In the genomic region with DNA sequence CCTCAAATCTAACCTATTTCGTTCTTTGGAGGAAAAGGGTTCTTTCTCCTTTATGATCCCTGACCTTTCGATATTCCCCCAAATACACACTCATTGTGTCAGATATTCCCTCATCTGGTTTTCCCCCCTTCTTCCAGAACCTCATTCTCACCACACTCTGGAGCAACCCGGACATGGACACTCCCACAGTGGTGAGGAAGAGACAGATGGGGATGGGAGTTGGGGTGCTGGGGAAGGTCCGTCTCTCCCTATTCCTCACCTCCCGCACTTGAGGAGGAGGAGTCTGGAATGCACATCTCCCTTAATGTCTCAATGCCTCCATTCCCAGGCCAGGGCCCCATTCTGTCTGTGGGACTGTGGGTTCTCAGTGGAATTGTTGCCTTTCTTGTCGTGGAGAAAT, we compare ENCODE assay signal across 9 cellular contexts. TPM values are rescaled to one million over a fixed set of nuclear protein-coding genes. Genes with fewer than 3 reads are reported as not detected.
A peak's percentile ranks its signal among the peaks of the same experiment; 100 is the strongest.
DNase-seq lines count a peak whose midpoint lies in the region; ATAC-seq, FAIRE-seq and TF ChIP-seq lines count a peak whose summit lies in the region.
"Had no signal": no experiment of that assay in that cellular context is flagged by ENCODE, and none has a peak within 500 bp of the region (broad histone marks: within the 10 kb centered on the region; RNA-seq: fewer than 3 reads in every experiment).

No MANE protein-coding gene starts in this region.

- no peak for TF ChIP-seq RAD21 in K562 (CRISPR knock-in tag; conservative IDR thresholded peaks at IDR 0.05 in 1 of 2, IDR thresholded peaks at IDR 0.05 in 1 of 2)

- H2AFZ ChIP-seq in K562 (ENCODE audit: low read depth, low read length): no peak overlapping the region

- peaks cover 74% of the 10 kb centered on the region for H3K79me2 ChIP-seq in K562 (ENCODE audit: control insufficient read depth, insufficient read depth, low read length)

- peak overlapping the region; percentile 97 to 100; a peak in 3 of 4 replicates for H3K9ac ChIP-seq in K562 (ENCODE audit: insufficient read depth in 1 of 2, low read depth in 2 of 2, low read length in 2 of 2)

- H3K27ac ChIP-seq in K562 (ENCODE audit: extremely low read depth, low read depth, low read length) (peak overlapping the region; percentile 99; the same call in 2 of the 3 replicates), vagina (no peak overlapping the region)

- FAIRE-seq in K562 (lab: Jason Lieb, UNC): no peak

- BruUV-seq in K562 (replicated peaks; lab: Mats Ljungman, UMichigan): no TSS peak

- CTCF ChIA-PET in K562 (lab: Yijun Ruan, JAX; ENCODE audit: low intra/inter-chr PET ratio): no interaction called here

- H3K4me3 ChIP-seq in K562: peak overlapping the region; percentile 65
- peak overlapping the region; percentile 81 to 96 for H3K4me3 ChIP-seq in vagina

- no peaks in the 10 kb centered on the region for H3K27me3 ChIP-seq in K562 (ENCODE audit: control insufficient read depth in 2 of 2, insufficient read depth in 2 of 2, low read length in 2 of 2)
- no peaks in the 10 kb centered on the region for H3K27me3 ChIP-seq in vagina

- intact Hi-C loops in cardiac septum (cut with DNase I) (loop anchor here (2.0 to 5.0 kb wide), 2 partner anchors 45 to 231 kb away; no protein-coding TSS in a partner anchor), Right ventricle myocardium inferior (cut with DNase I) (loop anchor here (2.0 to 10.0 kb wide), 3 partner anchors 47 to 1007 kb away; partner anchors contain the start of genes GPSM3 and PBX2), K562 (cut with micrococcal nuclease) (loop anchor here (2.0 to 5.0 kb wide), 4 partner anchors 47 to 1070 kb away; partner anchors contain the start of genes FKBPL and PHF1), vagina (cut with DNase I) (loop anchor here (5.0 to 10.0 kb wide), 2 partner anchors 70 to 1017 kb away; partner anchors contain the start of genes AGER, RPS18 and VPS52)

- TF ChIP-seq POLR2A in K562 (conservative IDR thresholded peaks at IDR 0.05) (no peak), vagina (IDR thresholded peaks at IDR 0.05) (no peak)

- peak overlapping the region; percentile 99 for H3K27ac Mint-ChIP-seq in mesothelial cell of epicardium

- 6% methylated on average over 5 of the region's 6 CpGs for WGBS in K562 (ENCODE audit: insufficient coverage, low coverage, missing lambda C conversion rate)

- H3K36me3 ChIP-seq in K562 (ENCODE audit: control insufficient read depth, insufficient read depth, low read length) (peaks cover 41% of the 10 kb centered on the region), vagina (peaks cover 0 to 18% of the 10 kb centered on the region in 2 donors)

- no peak for TF ChIP-seq EP300 in K562 (IDR thresholded peaks at IDR 0.05; ENCODE audit: low read length)

- H3K4me1 ChIP-seq in K562 (replicated peaks in 1 of 2; ENCODE audit: control insufficient read depth in 2 of 2, insufficient read depth in 2 of 2, low read length in 2 of 2) (peaks cover 55 to 62% of the 10 kb centered on the region in 2 experiments; a peak in 4 of 5 replicates), vagina (peaks cover 74% of the 10 kb centered on the region)

- in situ Hi-C loops in K562 (cut with MboI): no loop called here

- ATAC-seq in Right ventricle myocardium inferior: no peak
- ATAC-seq in K562: no peak
- ATAC-seq in HG02588 (IDR thresholded peaks at IDR 0.05; ENCODE audit: unreplicated experiment): no peak
- no peak for ATAC-seq in HG03521 (IDR thresholded peaks at IDR 0.05; ENCODE audit: unreplicated experiment)

- H3K9me1 ChIP-seq in K562 (ENCODE audit: control insufficient read depth, insufficient read depth, low read length): peaks cover 3% of the 10 kb centered on the region

- no peaks in the 10 kb centered on the region for H3K9me3 Mint-ChIP-seq in mesothelial cell of epicardium

- TF ChIP-seq CTCF in K562 (IDR thresholded peaks at IDR 0.05 in 2 of 3, conservative IDR thresholded peaks at IDR 0.05 in 1 of 3; ENCODE audit: insufficient read depth in 2 of 3, low read depth in 1 of 3, low read length in 3 of 3) (no peak), mesothelial cell of epicardium (IDR thresholded peaks at IDR 0.05; ENCODE audit: unreplicated experiment) (no peak), vagina (IDR thresholded peaks at IDR 0.05) (no peak)

- peaks cover 22% of the 10 kb centered on the region for H4K20me1 ChIP-seq in K562 (replicated peaks; ENCODE audit: control insufficient read depth, insufficient read depth, low read length)

- no peaks in the 10 kb centered on the region for H3K9me3 ChIP-seq in K562 (replicated peaks; ENCODE audit: control insufficient read depth, insufficient read depth, low read depth, low read length)
- no peaks in the 10 kb centered on the region for H3K9me3 ChIP-seq in vagina

- no peaks in the 10 kb centered on the region for H3K27me3 Mint-ChIP-seq in mesothelial cell of epicardium (ENCODE audit: low read depth)

- peak overlapping the region; percentile 100 for H3K4me2 ChIP-seq in K562 (ENCODE audit: insufficient read depth, low read length)

- DNase-seq in cardiac septum (ENCODE audit: low spot score) (peak; percentile 10), Right ventricle myocardium inferior (ENCODE audit: missing footprints) (no peak), K562 (ENCODE audit: extremely low read depth in 1 of 4, low spot score in 3 of 4) (no peak), mesothelial cell of epicardium (ENCODE audit: low spot score in 2 of 2, unreplicated experiment in 2 of 2) (no peak), vagina (ENCODE audit: extremely low spot score in 2 of 2) (no peak), NCI-H2081 treated with DMSO at 0.1 percent for 48 hours (lab: John Stamatoyannopoulos, UW) (no peak)
- DNase-seq: DMS53 had no signal

- H3K36me3 Mint-ChIP-seq in mesothelial cell of epicardium: peaks cover 16% of the 10 kb centered on the region

- POLR2A ChIA-PET in K562 (lab: Yijun Ruan, JAX): interaction anchor here (0.6 to 1.8 kb wide), 4 partner anchors 10 to 112 kb away, joined by 3 to 9 read pairs (median 4); no protein-coding TSS in a partner anchor

- peaks cover 75% of the 10 kb centered on the region for H3K4me1 Mint-ChIP-seq in mesothelial cell of epicardium

- H3K4me3 Mint-ChIP-seq in mesothelial cell of epicardium: peak overlapping the region; percentile 99

RNA-seq across cellular contexts. Expression of gene SLC39A7, which starts 1.3 kb away (rescaled TPM):
- 62.4 TPM for total RNA-seq in cardiac septum
- 55.4 TPM for total RNA-seq in Right ventricle myocardium inferior
- 181 and 256 TPM in 2 replicates for total RNA-seq in K562 (2011; cell fraction: chromatin; rRNA removed; ENCODE audit: low replicate concordance)
- 225 and 235 TPM in 2 replicates for total RNA-seq in K562 (2011; cell fraction: nucleolus; rRNA removed)
- total RNA-seq in K562 (2011; cell fraction: nucleoplasm; rRNA removed): 285 and 295 TPM in 2 replicates
- total RNA-seq in K562 (2014; rRNA removed): 154 and 161 TPM in 2 replicates
- 112 and 117 TPM in 2 replicates for total RNA-seq in K562 (2014; rRNA removed; fragmentation: Illumina TruSeq; extraction: Trizol)
- 121 and 122 TPM in 2 replicates for total RNA-seq in K562 (2015; rRNA removed; fragmentation: Illumina TruSeq; extraction: Trizol)
- total RNA-seq in K562 (2021): 133 and 159 TPM in 2 replicates
- 112 and 116 TPM in 2 replicates for polyA plus RNA-seq in K562 (2011; rRNA removed)
- polyA plus RNA-seq in K562 (2011; cell fraction: cytosol; rRNA removed): 129 and 140 TPM in 2 replicates
- polyA plus RNA-seq in K562 (2011; cell fraction: nucleus; rRNA removed): 120 and 135 TPM in 2 replicates
- polyA plus RNA-seq in K562 (2012): 150 and 152 TPM in 2 replicates
- polyA plus RNA-seq in K562 (2014; fragmentation: Illumina TruSeq; extraction: Trizol): 169 and 222 TPM in 2 replicates
- 10 to 100 TPM; 21.7 to 23.5 TPM for polyA plus RNA-seq in K562 (2014; fragmentation: Nextera tagmentation; extraction: Ambion mirVana)
- polyA plus RNA-seq in K562 (2014; rRNA removed): 150 and 169 TPM in 2 replicates
- 85.9 and 92.0 TPM in 2 replicates for polyA minus RNA-seq in K562 (2011; rRNA and poly(A)+ RNA removed)
- 44.7 and 50.8 TPM in 2 replicates for polyA minus RNA-seq in K562 (2011; cell fraction: cytosol; rRNA and poly(A)+ RNA removed)
- polyA minus RNA-seq in K562 (2011; cell fraction: nucleus; rRNA and poly(A)+ RNA removed): 42.8 and 74.4 TPM in 2 replicates
- total RNA-seq in mesothelial cell of epicardium: 138 to 140 TPM (median 140 TPM) in 3 replicates
- total RNA-seq in vagina: 36.3 TPM

RNA-seq across cellular contexts. Expression of gene RXRB, which starts 1.5 kb away (rescaled TPM):
- total RNA-seq in cardiac septum: 33.5 TPM
- total RNA-seq in Right ventricle myocardium inferior: 39.3 TPM
- 106 and 228 TPM in 2 replicates for total RNA-seq in K562 (2011; cell fraction: chromatin; rRNA removed; ENCODE audit: low replicate concordance)
- total RNA-seq in K562 (2011; cell fraction: nucleolus; rRNA removed): 118 and 121 TPM in 2 replicates
- total RNA-seq in K562 (2011; cell fraction: nucleoplasm; rRNA removed): 116 TPM in 2 replicates
- total RNA-seq in K562 (2014; rRNA removed): 18.4 and 18.9 TPM in 2 replicates
- total RNA-seq in K562 (2014; rRNA removed; fragmentation: Illumina TruSeq; extraction: Trizol): 8.5 and 9.7 TPM in 2 replicates
- 13.2 and 14.6 TPM in 2 replicates for total RNA-seq in K562 (2015; rRNA removed; fragmentation: Illumina TruSeq; extraction: Trizol)
- 30.3 and 33.9 TPM in 2 replicates for total RNA-seq in K562 (2021)
- 32.6 and 57.5 TPM in 2 replicates for polyA plus RNA-seq in K562 (2011; rRNA removed)
- 26.3 and 30.2 TPM in 2 replicates for polyA plus RNA-seq in K562 (2011; cell fraction: cytosol; rRNA removed)
- 207 and 268 TPM in 2 replicates for polyA plus RNA-seq in K562 (2011; cell fraction: nucleus; rRNA removed)
- polyA plus RNA-seq in K562 (2012): 32.0 and 41.3 TPM in 2 replicates
- polyA plus RNA-seq in K562 (2014; fragmentation: Illumina TruSeq; extraction: Trizol): 28.4 and 29.9 TPM in 2 replicates
- 1 to 10 TPM in 1 of 2 experiments, under 1 TPM in 1; 0.76 to 2.1 TPM for polyA plus RNA-seq in K562 (2014; fragmentation: Nextera tagmentation; extraction: Ambion mirVana)
- polyA plus RNA-seq in K562 (2014; rRNA removed): 25.8 and 35.5 TPM in 2 replicates
- polyA minus RNA-seq in K562 (2011; rRNA and poly(A)+ RNA removed): 26.8 and 31.2 TPM in 2 replicates
- polyA minus RNA-seq in K562 (2011; cell fraction: cytosol; rRNA and poly(A)+ RNA removed): 16.5 and 20.0 TPM in 2 replicates
- polyA minus RNA-seq in K562 (2011; cell fraction: nucleus; rRNA and poly(A)+ RNA removed): 24.8 and 43.4 TPM in 2 replicates
- 67.6 to 70.4 TPM (median 70.3 TPM) in 3 replicates for total RNA-seq in mesothelial cell of epicardium
- 28.0 TPM for total RNA-seq in vagina

RNA-seq across cellular contexts. Expression of gene HSD17B8, which starts 2.5 kb away (rescaled TPM):
- total RNA-seq in cardiac septum (9.9 TPM), Right ventricle myocardium inferior (25.0 TPM), K562 (2014; rRNA removed) (32.5 and 38.9 TPM in 2 replicates), K562 (2014; rRNA removed; fragmentation: Illumina TruSeq; extraction: Trizol) (12.4 and 14.2 TPM in 2 replicates), K562 (2015; rRNA removed; fragmentation: Illumina TruSeq; extraction: Trizol) (8.1 and 10.0 TPM in 2 replicates), K562 (2021) (20.5 and 22.0 TPM in 2 replicates), mesothelial cell of epicardium (15.0 to 15.3 TPM (median 15.1 TPM) in 3 replicates), vagina (17.7 TPM)
- total RNA-seq in K562 (2011; cell fraction: chromatin; rRNA removed; ENCODE audit: low replicate concordance): 8.8 and 25.7 TPM in 2 replicates
- 26.0 and 28.7 TPM in 2 replicates for total RNA-seq in K562 (2011; cell fraction: nucleolus; rRNA removed)
- total RNA-seq in K562 (2011; cell fraction: nucleoplasm; rRNA removed): 17.3 and 18.1 TPM in 2 replicates
- polyA plus RNA-seq in K562 (2011; rRNA removed) (15.6 and 30.3 TPM in 2 replicates), K562 (2014; fragmentation: Illumina TruSeq; extraction: Trizol) (10.3 and 13.6 TPM in 2 replicates), K562 (2014; fragmentation: Nextera tagmentation; extraction: Ambion mirVana) (1 to 10 TPM; 3.7 to 4.7 TPM), K562 (2014; rRNA removed) (35.2 and 37.3 TPM in 2 replicates)
- 20.6 and 74.0 TPM in 2 replicates for polyA plus RNA-seq in K562 (2011; cell fraction: cytosol; rRNA removed)
- 30.2 and 58.4 TPM in 2 replicates for polyA plus RNA-seq in K562 (2011; cell fraction: nucleus; rRNA removed)
- polyA plus RNA-seq in K562 (2012): 19.8 and 22.7 TPM in 2 replicates
- polyA minus RNA-seq in K562 (2011; rRNA and poly(A)+ RNA removed): 6.8 and 15.1 TPM in 2 replicates
- 1.5 and 8.9 TPM in 2 replicates for polyA minus RNA-seq in K562 (2011; cell fraction: cytosol; rRNA and poly(A)+ RNA removed)
- 7.9 and 9.8 TPM in 2 replicates for polyA minus RNA-seq in K562 (2011; cell fraction: nucleus; rRNA and poly(A)+ RNA removed)

RNA-seq across cellular contexts. Expression of gene RING1, which starts 6.4 kb away (rescaled TPM):
- total RNA-seq in cardiac septum (24.5 TPM), Right ventricle myocardium inferior (27.7 TPM), K562 (2014; rRNA removed) (40.2 and 50.0 TPM in 2 replicates), K562 (2014; rRNA removed; fragmentation: Illumina TruSeq; extraction: Trizol) (24.6 and 27.5 TPM in 2 replicates), K562 (2015; rRNA removed; fragmentation: Illumina TruSeq; extraction: Trizol) (32.8 and 36.9 TPM in 2 replicates), K562 (2021) (45.2 and 52.0 TPM in 2 replicates), mesothelial cell of epicardium (55.8 to 59.0 TPM (median 56.0 TPM) in 3 replicates), vagina (32.7 TPM)
- total RNA-seq in K562 (2011; cell fraction: chromatin; rRNA removed; ENCODE audit: low replicate concordance): 19.1 and 48.9 TPM in 2 replicates
- 35.5 and 38.2 TPM in 2 replicates for total RNA-seq in K562 (2011; cell fraction: nucleolus; rRNA removed)
- 24.5 and 29.3 TPM in 2 replicates for total RNA-seq in K562 (2011; cell fraction: nucleoplasm; rRNA removed)
- polyA plus RNA-seq in K562 (2011; rRNA removed) (28.7 and 32.3 TPM in 2 replicates), K562 (2014; fragmentation: Illumina TruSeq; extraction: Trizol) (44.2 and 45.4 TPM in 2 replicates), K562 (2014; fragmentation: Nextera tagmentation; extraction: Ambion mirVana) (1 to 10 TPM; 4.2 to 4.8 TPM), K562 (2014; rRNA removed) (54.4 and 59.1 TPM in 2 replicates)
- polyA plus RNA-seq in K562 (2011; cell fraction: cytosol; rRNA removed): 32.0 and 49.7 TPM in 2 replicates
- 71.2 and 99.4 TPM in 2 replicates for polyA plus RNA-seq in K562 (2011; cell fraction: nucleus; rRNA removed)
- polyA plus RNA-seq in K562 (2012): 53.8 and 61.3 TPM in 2 replicates
- polyA minus RNA-seq in K562 (2011; rRNA and poly(A)+ RNA removed): 9.4 and 21.5 TPM in 2 replicates
- 13.9 and 17.4 TPM in 2 replicates for polyA minus RNA-seq in K562 (2011; cell fraction: cytosol; rRNA and poly(A)+ RNA removed)
- polyA minus RNA-seq in K562 (2011; cell fraction: nucleus; rRNA and poly(A)+ RNA removed): 5.3 and 8.9 TPM in 2 replicates

RNA-seq across cellular contexts. Expression of gene COL11A2, which starts 9.7 kb away (rescaled TPM):
- total RNA-seq in cardiac septum (1.7 TPM), Right ventricle myocardium inferior (1.1 TPM), K562 (2014; rRNA removed) (0.05 and 0.37 TPM in 2 replicates), K562 (2014; rRNA removed; fragmentation: Illumina TruSeq; extraction: Trizol) (0.04 TPM in 1 of 2 replicates, not detected in the other), K562 (2015; rRNA removed; fragmentation: Illumina TruSeq; extraction: Trizol) (0.15 and 0.22 TPM in 2 replicates), K562 (2021) (0.16 and 0.35 TPM in 2 replicates), mesothelial cell of epicardium (12.6 to 14.4 TPM (median 14.2 TPM) in 3 replicates), vagina (0.25 TPM)
- 0.30 and 2.2 TPM in 2 replicates for total RNA-seq in K562 (2011; cell fraction: chromatin; rRNA removed; ENCODE audit: low replicate concordance)
- total RNA-seq in K562 (2011; cell fraction: nucleolus; rRNA removed): 0.83 and 1.1 TPM in 2 replicates
- 0.92 and 0.95 TPM in 2 replicates for total RNA-seq in K562 (2011; cell fraction: nucleoplasm; rRNA removed)
- polyA plus RNA-seq in K562 (2011; rRNA removed) (0.13 and 0.61 TPM in 2 replicates), K562 (2014; fragmentation: Illumina TruSeq; extraction: Trizol) (0.06 and 0.11 TPM in 2 replicates), K562 (2014; fragmentation: Nextera tagmentation; extraction: Ambion mirVana) (under 1 TPM in 1 of 2 experiments, not detected in 1; 0.04 TPM), K562 (2014; rRNA removed) (0.19 and 0.32 TPM in 2 replicates)
- 0.13 and 0.15 TPM in 2 replicates for polyA plus RNA-seq in K562 (2011; cell fraction: cytosol; rRNA removed)
- 2.1 and 3.4 TPM in 2 replicates for polyA plus RNA-seq in K562 (2011; cell fraction: nucleus; rRNA removed)
- polyA plus RNA-seq in K562 (2012): 0.26 and 1.00 TPM in 2 replicates
- polyA minus RNA-seq in K562 (2011; rRNA and poly(A)+ RNA removed): not detected in 2 replicates
- polyA minus RNA-seq in K562 (2011; cell fraction: cytosol; rRNA and poly(A)+ RNA removed): not detected in 2 replicates
- polyA minus RNA-seq in K562 (2011; cell fraction: nucleus; rRNA and poly(A)+ RNA removed): 0.27 and 0.89 TPM in 2 replicates
